Comparison of ENCODE assay signal across 8 cellular contexts in genomic region chr10:131901181-131901829, GRCh38. TPM values are rescaled to one million over a fixed set of nuclear protein-coding genes. Genes with fewer than 3 reads are reported as not detected.
DNase-seq lines count a peak whose midpoint lies in the region; ATAC-seq and TF ChIP-seq lines count a peak whose summit lies in the region.

No MANE protein-coding gene starts in this region.

- H3K9me3 ChIP-seq in esophagus muscularis mucosa, result no peaks in the 10 kb centered on the region

- peaks cover 47 to 56% (median 55%) of the 10 kb centered on the region in 4 donors for H3K4me1 ChIP-seq in esophagus muscularis mucosa

- H3K27me3 ChIP-seq in esophagus muscularis mucosa, result peaks cover 0 to 20% (median 6%) of the 10 kb centered on the region in 4 donors

- no peak for TF ChIP-seq EP300 in esophagus muscularis mucosa (IDR thresholded peaks at IDR 0.05)

- WGBS in esophagus muscularis mucosa, result 0% methylated on average over 10 of the region's 83 CpGs

- DNase-seq in GDM1 (lab: John Stamatoyannopoulos, UW) (peak; percentile 19), esophagus muscularis mucosa (ENCODE audit: extremely low spot score) (no peak), myocyte (ENCODE audit: low read depth) (peak; percentile 34), ureter (ENCODE audit: low spot score) (peak; percentile 53), NCI-H1092 treated with DMSO at 0.1 percent for 48 hours (lab: John Stamatoyannopoulos, UW) (no peak)
- DNase-seq in Jurkat, Clone E6-1 (ENCODE audit: low read depth, low spot score), result no peak
- peak; percentile 80 for DNase-seq in activated CD8-positive, alpha-beta memory T cell treated with anti-CD3 and anti-CD28 coated beads for 24 hours

- no peak for TF ChIP-seq CTCF in esophagus muscularis mucosa (IDR thresholded peaks at IDR 0.05)

- peak overlapping the region; percentile 92 to 98 (median 96) for H3K27ac ChIP-seq in esophagus muscularis mucosa (replicated peaks in 1 of 4)

- peak; percentile 25 for ATAC-seq in GM21717 (IDR thresholded peaks at IDR 0.05; ENCODE audit: unreplicated experiment)

- intact Hi-C loops in esophagus muscularis mucosa (cut with DNase I), result loop anchor here (5.0 kb wide), 1 partner anchor 81 kb away; the partner anchor contains the start of gene BNIP3

- no peak for TF ChIP-seq POLR2A in esophagus muscularis mucosa (IDR thresholded peaks at IDR 0.05; ENCODE audit: low read depth)

- H3K36me3 ChIP-seq in esophagus muscularis mucosa, result peaks cover 0 to 10% (median 7%) of the 10 kb centered on the region in 4 donors

- peak overlapping the region; percentile 72 for H3K4me3 ChIP-seq in Jurkat, Clone E6-1 (ENCODE audit: low read length)
- peak overlapping the region; percentile 76 to 96 (median 88) for H3K4me3 ChIP-seq in esophagus muscularis mucosa

RNA-seq across cellular contexts. Expression of gene PPP2R2D, which starts 0.5 kb away (rescaled TPM):
- 39.2 TPM for polyA plus RNA-seq in Jurkat, Clone E6-1 (2012; ENCODE audit: insufficient read depth, insufficient read length)
- 10 to 100 TPM; 38.2 to 49.7 (median 41.0) TPM for total RNA-seq in esophagus muscularis mucosa
- total RNA-seq in myocyte, result 14.4 and 29.6 TPM in 2 replicates
- polyA plus RNA-seq in myocyte (2012), result 25.7 TPM
- 47.0 TPM for total RNA-seq in ureter

Comparison
In these comparisons a context has a peak if more than half of its experiments do, and no peak if none do; other contexts are left out.
1. DNase-seq: peak in GDM1 (single experiment), activated CD8-positive, alpha-beta memory T cell treated with anti-CD3 and anti-CD28 coated beads for 24 hours (single experiment), myocyte (single experiment) and ureter (single experiment); none in Jurkat, Clone E6-1 (single experiment), esophagus muscularis mucosa (single experiment) and NCI-H1092 treated with DMSO at 0.1 percent for 48 hours (single experiment).